In the genomic region with DNA sequence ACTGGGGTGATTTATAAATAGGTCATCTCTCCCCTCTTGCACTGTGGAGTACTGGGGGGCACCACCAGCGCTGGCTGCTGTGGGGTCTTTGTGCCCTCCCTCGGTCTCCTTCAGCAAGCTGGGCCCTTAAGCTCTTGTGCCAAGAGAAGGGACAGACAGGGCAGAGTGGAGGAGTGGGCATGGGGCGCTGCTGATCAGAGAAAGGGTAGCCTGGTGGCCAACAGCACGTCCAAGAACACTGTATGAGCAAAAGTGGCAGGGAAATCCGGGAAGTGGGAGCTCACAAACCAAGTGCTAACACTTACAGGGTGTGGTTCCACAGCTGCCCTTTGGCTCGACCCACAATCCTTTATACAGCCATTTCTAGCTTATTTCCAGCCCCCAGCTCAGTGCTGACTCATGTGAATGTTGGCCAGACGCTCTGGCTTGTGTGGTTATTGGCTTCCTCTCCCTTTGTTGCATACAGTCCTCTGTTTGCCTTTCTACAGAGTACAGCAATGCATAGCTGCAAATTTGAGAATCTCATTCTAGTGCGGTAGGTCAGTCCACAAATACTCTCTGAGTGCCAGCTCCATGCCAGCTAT, we compare ENCODE assay signal across 10 cellular contexts.
DNase-seq lines count a peak whose midpoint lies in the region; ATAC-seq and FAIRE-seq lines count a peak whose summit lies in the region.
"Had no signal": no experiment of that assay in that cellular context is flagged by ENCODE, and none has a peak within 500 bp of the region (broad histone marks: within the 10 kb centered on the region; RNA-seq: fewer than 3 reads in every experiment).

No MANE protein-coding gene starts in this region.

- DNase-seq in HS-5 (ENCODE audit: low read depth) (peak; percentile 43), RCC 7860 (ENCODE audit: low spot score) (peak; percentile 74), fibroblast of the conjunctiva (ENCODE audit: low read depth) (peak; percentile 87)
- DNase-seq: stimulated activated naive CD4-positive, alpha-beta T cell treated with Interleukin-2 at 50 U/mL for 16 hours had no signal

- H3K9me3 ChIP-seq in skeletal muscle satellite cell (replicated peaks; ENCODE audit: low read length), result no peaks in the 10 kb centered on the region

- H3K36me3 ChIP-seq in skeletal muscle satellite cell (ENCODE audit: insufficient read depth, low read length), result no peaks in the 10 kb centered on the region

- H3K4me3 ChIP-seq in skeletal muscle satellite cell (ENCODE audit: low read length), result peak overlapping the region; percentile 49
- H3K4me3 ChIP-seq: K562 had no signal

- ATAC-seq in HG03135 (IDR thresholded peaks at IDR 0.05; ENCODE audit: unreplicated experiment) (no peak), GM19351 (IDR thresholded peaks at IDR 0.05; ENCODE audit: unreplicated experiment) (no peak), HG03520 (IDR thresholded peaks at IDR 0.05; ENCODE audit: unreplicated experiment) (no peak), GM21737 (IDR thresholded peaks at IDR 0.05; ENCODE audit: unreplicated experiment) (no peak)
- ATAC-seq: K562 had no signal

- H3K4me2 ChIP-seq in skeletal muscle satellite cell (ENCODE audit: low read length), result peak overlapping the region; percentile 57

- peak overlapping the region; percentile 53 for H3K9ac ChIP-seq in skeletal muscle satellite cell (ENCODE audit: low read depth, low read length)

- peaks cover 24% of the 10 kb centered on the region for H3K4me1 ChIP-seq in skeletal muscle satellite cell (ENCODE audit: control insufficient read depth, insufficient read depth, low read length)

- H3K27me3 ChIP-seq in skeletal muscle satellite cell (ENCODE audit: control insufficient read depth, insufficient read depth, low read length), result no peaks in the 10 kb centered on the region

- peak; percentile 86 for FAIRE-seq in RCC 7860 (lab: Jason Lieb, UNC)
- FAIRE-seq: K562 had no signal
